In genomic region chr4:569958-570667, GRCh38 we compare ENCODE assay signal across 18 cellular contexts. TPM values are rescaled to one million over a fixed set of nuclear protein-coding genes. Genes with fewer than 3 reads are reported as not detected.
DNase-seq lines count a peak whose midpoint lies in the region; ATAC-seq, FAIRE-seq and TF ChIP-seq lines count a peak whose summit lies in the region.
"Had no signal": no experiment of that assay in that cellular context is flagged by ENCODE, and none has a peak within 500 bp of the region (broad histone marks: within the 10 kb centered on the region; RNA-seq: fewer than 3 reads in every experiment).

No MANE protein-coding gene starts in this region.

- WGBS in neuronal stem cell (ENCODE audit: extremely low coverage in 2 of 2, insufficient read length in 2 of 2, insufficient replicate concordance in 1 of 2), 2 donors: no CpG with 5 or more reads among the region's 17 CpGs

- peaks cover 7% of the 10 kb centered on the region for H3K27me3 ChIP-seq in bronchial epithelial cell (ENCODE audit: control insufficient read depth, insufficient read depth, low read length)
- peaks cover 14 to 63% (median 39%) of the 10 kb centered on the region in 3 experiments for H3K27me3 ChIP-seq in neuronal stem cell (ENCODE audit: control insufficient read depth in 3 of 3, insufficient read depth in 3 of 3, low read depth in 1 of 3, low read length in 3 of 3)
- H3K27me3 ChIP-seq: BLaER1 had no signal

- H3K36me3 ChIP-seq in bronchial epithelial cell (ENCODE audit: control insufficient read depth, insufficient read depth, low read length) (no peaks in the 10 kb centered on the region), neuronal stem cell (replicated peaks in 1 of 2; ENCODE audit: control insufficient read depth in 2 of 2, insufficient read depth in 2 of 2, low read length in 2 of 2) (no peaks in the 10 kb centered on the region)
- H3K36me3 ChIP-seq: BLaER1 had no signal

- no peak overlapping the region for H3K27ac ChIP-seq in neuronal stem cell (replicated peaks; ENCODE audit: low read length)
- H3K27ac ChIP-seq: BLaER1, GM23248 had no signal

- H3K14ac ChIP-seq in neuronal stem cell (ENCODE audit: low read length): no peak overlapping the region

- no peak overlapping the region for H2AFZ ChIP-seq in neuronal stem cell (ENCODE audit: low read length)
- H2AFZ ChIP-seq: GM23248 had no signal

- no peak overlapping the region for H4K91ac ChIP-seq in neuronal stem cell (ENCODE audit: low read depth, low read length, poor library complexity)

- H2BK5ac ChIP-seq in neuronal stem cell (ENCODE audit: low read length): no peak overlapping the region

- FAIRE-seq in bronchial epithelial cell (lab: Jason Lieb, UNC): peak; percentile 7
- FAIRE-seq: K562 had no signal

- peaks cover 7 to 15% of the 10 kb centered on the region in 2 donors for H3K9me3 ChIP-seq in neuronal stem cell (replicated peaks in 1 of 2; ENCODE audit: control insufficient read depth in 2 of 2, insufficient read depth in 1 of 2, low read depth in 1 of 2, low read length in 2 of 2)
- H3K9me3 ChIP-seq: Caco-2 had no signal

- H3K18ac ChIP-seq in neuronal stem cell (ENCODE audit: low read length): no peak overlapping the region

- TF ChIP-seq CTCF in bronchial epithelial cell (IDR thresholded peaks at IDR 0.05; ENCODE audit: insufficient read depth, low read length, severe bottlenecking): no peak

- H2BK12ac ChIP-seq in neuronal stem cell (ENCODE audit: low read length): no peak overlapping the region

- H3K4ac ChIP-seq in neuronal stem cell (ENCODE audit: low read length): no peak overlapping the region

- H3K4me2 ChIP-seq in neuronal stem cell (ENCODE audit: insufficient read depth, low read length, poor library complexity, severe bottlenecking): no peak overlapping the region
- H3K4me2 ChIP-seq: BLaER1 had no signal

- no peak overlapping the region for H2BK120ac ChIP-seq in neuronal stem cell (ENCODE audit: low read depth, low read length)

- H4K8ac ChIP-seq in neuronal stem cell (ENCODE audit: low read depth, low read length): no peak overlapping the region

- no peaks in the 10 kb centered on the region for H3K4me1 ChIP-seq in neuronal stem cell (ENCODE audit: control insufficient read depth in 2 of 2, insufficient read depth in 1 of 2, low read depth in 1 of 2, low read length in 2 of 2)
- H3K4me1 ChIP-seq: Caco-2 had no signal

- ATAC-seq in left ventricle myocardium superior: no peak
- no peak for ATAC-seq in HG03025 (IDR thresholded peaks at IDR 0.05; ENCODE audit: low FRiP score, unreplicated experiment)
- no peak for ATAC-seq in GM19324 (IDR thresholded peaks at IDR 0.05; ENCODE audit: low FRiP score, unreplicated experiment)
- ATAC-seq in HG02852 (IDR thresholded peaks at IDR 0.05; ENCODE audit: unreplicated experiment): no peak
- ATAC-seq: K562 had no signal

- intact Hi-C loops in cardiac septum (cut with DNase I) (no loop called here), left ventricle myocardium superior (cut with micrococcal nuclease) (no loop called here)

- no peaks in the 10 kb centered on the region for H3K79me1 ChIP-seq in neuronal stem cell (ENCODE audit: low read depth, low read length)

- peak overlapping the region; percentile 2 for H3K9ac ChIP-seq in neuronal stem cell (ENCODE audit: low read depth, low read length, poor library complexity)
- H3K9ac ChIP-seq: BLaER1, GM23248 had no signal

- H2BK15ac ChIP-seq in neuronal stem cell (ENCODE audit: low read length): no peak overlapping the region

- H2AK5ac ChIP-seq in neuronal stem cell (ENCODE audit: low read depth, low read length): no peak overlapping the region

- H3K23ac ChIP-seq in neuronal stem cell (ENCODE audit: low read depth, low read length, poor library complexity): peak overlapping the region; percentile 66

- H3K4me3 ChIP-seq in bronchial epithelial cell (ENCODE audit: low read depth, low read length): no peak overlapping the region
- H3K4me3 ChIP-seq in neuronal stem cell (ENCODE audit: low read length in 2 of 2): no peak overlapping the region
- H3K4me3 ChIP-seq: BLaER1, GM23248, K562 had no signal

- DNase-seq in cardiac septum (ENCODE audit: low spot score): peak; percentile 72
- DNase-seq in left ventricle myocardium superior: no peak
- no peak for DNase-seq in bronchial epithelial cell (ENCODE audit: low read depth)
- no peak for DNase-seq in neuronal stem cell (ENCODE audit: low spot score)
- DNase-seq: 8988T; AML-193; Caco-2; CD8-positive, alpha-beta memory T cell; DND-41; GDM1; GM23248; H7 had no signal

RNA-seq across cellular contexts. Expression of gene TMEM271, which starts 6.0 kb away (rescaled TPM):
- total RNA-seq in cardiac septum: not detected
- total RNA-seq in left ventricle myocardium superior: not detected
- not detected in 2 replicates for total RNA-seq in bronchial epithelial cell
- polyA plus RNA-seq in neuronal stem cell (2013, experiment 1 of 2): not detected
- not detected for polyA plus RNA-seq in neuronal stem cell (2013, experiment 2 of 2)
- total RNA-seq: Caco-2; CD8-positive, alpha-beta memory T cell; GM23248; HT1080; K562 had no signal
- polyA plus RNA-seq: CD8-positive, alpha-beta memory T cell; GM23248; K562 had no signal

RNA-seq across cellular contexts. Expression of gene PDE6B, which starts 55.3 kb away (rescaled TPM):
- total RNA-seq in cardiac septum: 4.8 TPM
- 2.1 TPM for total RNA-seq in left ventricle myocardium superior
- 0.64 TPM in 1 of 2 replicates, not detected in the other for total RNA-seq in bronchial epithelial cell
- 9.5 TPM for polyA plus RNA-seq in neuronal stem cell (2013, experiment 1 of 2)
- 9.3 TPM for polyA plus RNA-seq in neuronal stem cell (2013, experiment 2 of 2)
- total RNA-seq: Caco-2, K562 had no signal
- polyA plus RNA-seq: GM23248 had no signal
